ENCODE assay signal across 14 cellular contexts in genomic region chr6:169038691-169039090, GRCh38.
DNase-seq lines count a peak whose midpoint lies in the region; ATAC-seq lines count a peak whose summit lies in the region.
"Had no signal": no experiment of that assay in that cellular context is flagged by ENCODE, and none has a peak within 500 bp of the region (broad histone marks: within the 10 kb centered on the region; RNA-seq: fewer than 3 reads in every experiment).

No MANE protein-coding gene starts in this region.

- DNase-seq in EH (ENCODE audit: low read depth) (peak; percentile 69), NCI-H526 treated with DMSO at 0.1 percent for 48 hours (lab: John Stamatoyannopoulos, UW) (peak; percentile 92), dedifferentiated amniotic fluid mesenchymal stem cell (ENCODE audit: extremely low spot score) (peak; percentile 35), NAMALWA (ENCODE audit: low spot score) (no peak)
- DNase-seq: ACHN; BE2C; CD4-positive, alpha-beta memory T cell; DMS79; GDM1; KG1 had no signal

- no peak for ATAC-seq in GM18502 (IDR thresholded peaks at IDR 0.05; ENCODE audit: poor library complexity, unreplicated experiment)
- no peak for ATAC-seq in HG03469 (IDR thresholded peaks at IDR 0.05; ENCODE audit: unreplicated experiment)
- no peak for ATAC-seq in HG02885 (IDR thresholded peaks at IDR 0.05; ENCODE audit: poor library complexity, unreplicated experiment)
- ATAC-seq: HCT116 had no signal
